13 cellular contexts compared by ENCODE assay signal in genomic region chr2:134934641-134935040, GRCh38. TPM values are rescaled to one million over a fixed set of nuclear protein-coding genes. Genes with fewer than 3 reads are reported as not detected.
DNase-seq lines count a peak whose midpoint lies in the region; ATAC-seq and TF ChIP-seq lines count a peak whose summit lies in the region.
"Had no signal": no experiment of that assay in that cellular context is flagged by ENCODE, and none has a peak within 500 bp of the region (broad histone marks: within the 10 kb centered on the region; RNA-seq: fewer than 3 reads in every experiment).

No MANE protein-coding gene starts in this region.

- H3K27me3 Mint-ChIP-seq in chondrocyte (ENCODE audit: low read depth) (no peaks in the 10 kb centered on the region), neural crest cell (ENCODE audit: low read depth) (no peaks in the 10 kb centered on the region)
- H3K27me3 Mint-ChIP-seq: activated CD4-positive, alpha-beta memory T cell treated with anti-CD3 and anti-CD28 coated beads, Interleukin-2, amount 10 ng/mL, durations not matched to agents 7 days and 5 days; IgD-negative memory B cell had no signal

- no peaks in the 10 kb centered on the region for H3K27me3 ChIP-seq in Loucy (ENCODE audit: insufficient read depth, low read length, poor library complexity, severe bottlenecking)
- H3K27me3 ChIP-seq: adrenal gland, thyroid gland had no signal

- no peak overlapping the region for H3K4me3 Mint-ChIP-seq in chondrocyte (ENCODE audit: unreplicated experiment)
- no peak overlapping the region for H3K4me3 Mint-ChIP-seq in neural crest cell
- H3K4me3 Mint-ChIP-seq: activated CD4-positive, alpha-beta memory T cell treated with anti-CD3 and anti-CD28 coated beads, Interleukin-2, amount 10 ng/mL, durations not matched to agents 7 days and 5 days had no signal

- H3K27ac Mint-ChIP-seq in chondrocyte (ENCODE audit: unreplicated experiment), result peak overlapping the region; percentile 4
- peak overlapping the region; percentile 1 for H3K27ac Mint-ChIP-seq in neural crest cell (ENCODE audit: unreplicated experiment)
- H3K27ac Mint-ChIP-seq: activated CD4-positive, alpha-beta memory T cell treated with anti-CD3 and anti-CD28 coated beads, Interleukin-2, amount 10 ng/mL, durations not matched to agents 7 days and 5 days had no signal

- DNase-seq in EH (ENCODE audit: low read depth) (peak; percentile 21), chondrocyte (ENCODE audit: low spot score) (no peak), neural crest cell (ENCODE audit: low read depth, low spot score) (no peak), LoVo (ENCODE audit: low spot score) (no peak)
- DNase-seq in activated naive CD4-positive, alpha-beta T cell treated with anti-CD3 and anti-CD28 coated beads, Interleukin-2, amount 50 U/mL, for 16 hours, result no peak
- DNase-seq: activated CD4-positive, alpha-beta memory T cell treated with anti-CD3 and anti-CD28 coated beads, Interleukin-2, amount 10 ng/mL, durations not matched to agents 7 days and 5 days; adrenal gland; NCI-H1930; NK-92 treated with Interleukin-12 subunit alpha and Interleukin-12 subunit beta, amount 100 ng/mL, for 24 hours; thyroid gland had no signal

- no peak overlapping the region for H3K9ac ChIP-seq in Loucy (ENCODE audit: low read depth, low read length, poor library complexity, severe bottlenecking)

- peak overlapping the region; percentile 7 for H3K4me2 ChIP-seq in Loucy (ENCODE audit: low read depth, low read length, poor library complexity, severe bottlenecking)

- peaks cover 89% of the 10 kb centered on the region for H3K79me2 ChIP-seq in Loucy (ENCODE audit: insufficient read depth, low read length)

- H3K4me1 ChIP-seq in Loucy (ENCODE audit: insufficient read depth, low read length, poor library complexity, severe bottlenecking), result peaks cover 21% of the 10 kb centered on the region

- H3K36me3 ChIP-seq in Loucy (ENCODE audit: insufficient read depth, low read length), result peaks cover 61% of the 10 kb centered on the region

- no peak for ATAC-seq in HG02870 (IDR thresholded peaks at IDR 0.05; ENCODE audit: unreplicated experiment)

- TF ChIP-seq CTCF in Loucy (conservative IDR thresholded peaks at IDR 0.05; ENCODE audit: low read length) (no peak), chondrocyte (IDR thresholded peaks at IDR 0.05) (no peak), neural crest cell (conservative IDR thresholded peaks at IDR 0.05) (no peak)

- no peaks in the 10 kb centered on the region for H3K9me3 Mint-ChIP-seq in chondrocyte (ENCODE audit: low read depth)
- H3K9me3 Mint-ChIP-seq in neural crest cell, result no peaks in the 10 kb centered on the region
- H3K9me3 Mint-ChIP-seq: activated CD4-positive, alpha-beta memory T cell treated with anti-CD3 and anti-CD28 coated beads, Interleukin-2, amount 10 ng/mL, durations not matched to agents 7 days and 5 days; IgD-negative memory B cell had no signal

- H3F3A ChIP-seq in Loucy (ENCODE audit: low read depth), result peaks cover 5% of the 10 kb centered on the region; the same call in 1 of the 2 replicates

- no peak overlapping the region for H2AFZ ChIP-seq in Loucy (ENCODE audit: low read length)

- H3K9me3 ChIP-seq in Loucy (ENCODE audit: insufficient read depth, low read depth, low read length), result no peaks in the 10 kb centered on the region
- H3K9me3 ChIP-seq: adrenal gland, thyroid gland had no signal

- no peaks in the 10 kb centered on the region for H3K9me2 ChIP-seq in Loucy (replicated peaks; ENCODE audit: low read depth, low read length)

- peaks cover 80% of the 10 kb centered on the region for H4K20me1 ChIP-seq in Loucy (ENCODE audit: insufficient read depth, low read length, poor library complexity, severe bottlenecking)

- H3K36me3 Mint-ChIP-seq in chondrocyte (ENCODE audit: low read depth) (peaks cover 3% of the 10 kb centered on the region), neural crest cell (ENCODE audit: low read depth) (peaks cover 11% of the 10 kb centered on the region)

- no peak overlapping the region for H3K4me3 ChIP-seq in Loucy (ENCODE audit: low read length, poor library complexity, severe bottlenecking)
- H3K4me3 ChIP-seq: adrenal gland, thyroid gland had no signal

- H3K4me1 Mint-ChIP-seq in chondrocyte (ENCODE audit: low read depth) (peaks cover 40% of the 10 kb centered on the region), neural crest cell (peaks cover 21% of the 10 kb centered on the region)

RNA-seq across cellular contexts. Expression of gene CCNT2, which starts 16.0 kb away (rescaled TPM):
- total RNA-seq in chondrocyte (29.2 to 31.5 TPM (median 30.6 TPM) in 3 replicates), neural crest cell (64.6 and 65.5 TPM in 2 replicates)
